1 cellular context compared by ENCODE assay signal in genomic region chr6:2414885-2415523, GRCh38.
TF ChIP-seq lines count a peak whose summit lies in the region.

No MANE protein-coding gene starts in this region.

TF ChIP-seq in GM23338, 12 proteins besides CTCF, POLR2A, EP300 and RAD21:
- TF ChIP-seq ZNF462 (CRISPR knock-in tag; IDR thresholded peaks at IDR 0.05) (no peak), ETS1 (IDR thresholded peaks at IDR 0.05) (no peak), EZH2phosphoT487 (IDR thresholded peaks at IDR 0.05; ENCODE audit: unreplicated experiment) (no peak), CREB1 (CRISPR knock-in tag; IDR thresholded peaks at IDR 0.05; ENCODE audit: low read depth) (no peak), JUNB (IDR thresholded peaks at IDR 0.05; ENCODE audit: unreplicated experiment) (no peak), REST (IDR thresholded peaks at IDR 0.05; ENCODE audit: unreplicated experiment) (no peak), ZNF114 (CRISPR knock-in tag; IDR thresholded peaks at IDR 0.05) (no peak), EZH2 (IDR thresholded peaks at IDR 0.05; ENCODE audit: low read depth, unreplicated experiment) (no peak), POLR2AphosphoS5 (IDR thresholded peaks at IDR 0.05; ENCODE audit: low read depth) (no peak), STAT1 (IDR thresholded peaks at IDR 0.05; ENCODE audit: unreplicated experiment) (no peak), ZNF331 (CRISPR knock-in tag; IDR thresholded peaks at IDR 0.05; ENCODE audit: low read depth) (no peak), NANOG (IDR thresholded peaks at IDR 0.05; ENCODE audit: borderline replicate concordance) (no peak)
TF ChIP-seq in GM23338: peak in this region for 0.
